ENCODE assay signal across 1 cellular context in the genomic region with DNA sequence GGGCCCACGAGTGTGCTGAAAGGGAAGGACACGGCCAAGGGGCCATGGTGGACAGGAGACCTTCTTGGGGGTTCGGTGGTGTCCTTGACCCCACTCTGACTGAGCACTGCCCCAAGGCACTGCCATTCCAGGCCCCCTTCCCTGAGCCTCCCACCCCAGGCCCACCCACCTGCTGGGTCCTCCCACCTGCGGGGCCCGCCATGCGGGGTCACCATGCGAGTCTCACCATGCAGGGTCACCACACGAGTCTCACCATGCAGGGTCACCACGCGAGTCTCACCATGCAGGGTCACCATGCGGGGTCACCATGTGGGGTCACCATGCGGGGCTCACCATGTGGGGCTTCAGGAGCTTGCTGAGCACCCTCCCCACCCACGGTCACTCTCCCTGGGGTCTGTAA.
TF ChIP-seq lines count a peak whose summit lies in the region.

No MANE protein-coding gene starts in this region.

TF ChIP-seq in H1, 55 proteins besides CTCF, POLR2A, EP300 and RAD21:
- no peak for TF ChIP-seq HDAC6 (IDR thresholded peaks at IDR 0.05; ENCODE audit: low read depth, low read length)
- no peak for TF ChIP-seq BCL11A (IDR thresholded peaks at IDR 0.05; ENCODE audit: low read depth in 2 of 2, low read length in 2 of 2)
- no peak for TF ChIP-seq RXRA (IDR thresholded peaks at IDR 0.05; ENCODE audit: insufficient read depth, low read depth, low read length)
- no peak for TF ChIP-seq GTF2F1 (IDR thresholded peaks at IDR 0.05; ENCODE audit: borderline replicate concordance, low read depth, low read length)
- TF ChIP-seq, protein P1, sequence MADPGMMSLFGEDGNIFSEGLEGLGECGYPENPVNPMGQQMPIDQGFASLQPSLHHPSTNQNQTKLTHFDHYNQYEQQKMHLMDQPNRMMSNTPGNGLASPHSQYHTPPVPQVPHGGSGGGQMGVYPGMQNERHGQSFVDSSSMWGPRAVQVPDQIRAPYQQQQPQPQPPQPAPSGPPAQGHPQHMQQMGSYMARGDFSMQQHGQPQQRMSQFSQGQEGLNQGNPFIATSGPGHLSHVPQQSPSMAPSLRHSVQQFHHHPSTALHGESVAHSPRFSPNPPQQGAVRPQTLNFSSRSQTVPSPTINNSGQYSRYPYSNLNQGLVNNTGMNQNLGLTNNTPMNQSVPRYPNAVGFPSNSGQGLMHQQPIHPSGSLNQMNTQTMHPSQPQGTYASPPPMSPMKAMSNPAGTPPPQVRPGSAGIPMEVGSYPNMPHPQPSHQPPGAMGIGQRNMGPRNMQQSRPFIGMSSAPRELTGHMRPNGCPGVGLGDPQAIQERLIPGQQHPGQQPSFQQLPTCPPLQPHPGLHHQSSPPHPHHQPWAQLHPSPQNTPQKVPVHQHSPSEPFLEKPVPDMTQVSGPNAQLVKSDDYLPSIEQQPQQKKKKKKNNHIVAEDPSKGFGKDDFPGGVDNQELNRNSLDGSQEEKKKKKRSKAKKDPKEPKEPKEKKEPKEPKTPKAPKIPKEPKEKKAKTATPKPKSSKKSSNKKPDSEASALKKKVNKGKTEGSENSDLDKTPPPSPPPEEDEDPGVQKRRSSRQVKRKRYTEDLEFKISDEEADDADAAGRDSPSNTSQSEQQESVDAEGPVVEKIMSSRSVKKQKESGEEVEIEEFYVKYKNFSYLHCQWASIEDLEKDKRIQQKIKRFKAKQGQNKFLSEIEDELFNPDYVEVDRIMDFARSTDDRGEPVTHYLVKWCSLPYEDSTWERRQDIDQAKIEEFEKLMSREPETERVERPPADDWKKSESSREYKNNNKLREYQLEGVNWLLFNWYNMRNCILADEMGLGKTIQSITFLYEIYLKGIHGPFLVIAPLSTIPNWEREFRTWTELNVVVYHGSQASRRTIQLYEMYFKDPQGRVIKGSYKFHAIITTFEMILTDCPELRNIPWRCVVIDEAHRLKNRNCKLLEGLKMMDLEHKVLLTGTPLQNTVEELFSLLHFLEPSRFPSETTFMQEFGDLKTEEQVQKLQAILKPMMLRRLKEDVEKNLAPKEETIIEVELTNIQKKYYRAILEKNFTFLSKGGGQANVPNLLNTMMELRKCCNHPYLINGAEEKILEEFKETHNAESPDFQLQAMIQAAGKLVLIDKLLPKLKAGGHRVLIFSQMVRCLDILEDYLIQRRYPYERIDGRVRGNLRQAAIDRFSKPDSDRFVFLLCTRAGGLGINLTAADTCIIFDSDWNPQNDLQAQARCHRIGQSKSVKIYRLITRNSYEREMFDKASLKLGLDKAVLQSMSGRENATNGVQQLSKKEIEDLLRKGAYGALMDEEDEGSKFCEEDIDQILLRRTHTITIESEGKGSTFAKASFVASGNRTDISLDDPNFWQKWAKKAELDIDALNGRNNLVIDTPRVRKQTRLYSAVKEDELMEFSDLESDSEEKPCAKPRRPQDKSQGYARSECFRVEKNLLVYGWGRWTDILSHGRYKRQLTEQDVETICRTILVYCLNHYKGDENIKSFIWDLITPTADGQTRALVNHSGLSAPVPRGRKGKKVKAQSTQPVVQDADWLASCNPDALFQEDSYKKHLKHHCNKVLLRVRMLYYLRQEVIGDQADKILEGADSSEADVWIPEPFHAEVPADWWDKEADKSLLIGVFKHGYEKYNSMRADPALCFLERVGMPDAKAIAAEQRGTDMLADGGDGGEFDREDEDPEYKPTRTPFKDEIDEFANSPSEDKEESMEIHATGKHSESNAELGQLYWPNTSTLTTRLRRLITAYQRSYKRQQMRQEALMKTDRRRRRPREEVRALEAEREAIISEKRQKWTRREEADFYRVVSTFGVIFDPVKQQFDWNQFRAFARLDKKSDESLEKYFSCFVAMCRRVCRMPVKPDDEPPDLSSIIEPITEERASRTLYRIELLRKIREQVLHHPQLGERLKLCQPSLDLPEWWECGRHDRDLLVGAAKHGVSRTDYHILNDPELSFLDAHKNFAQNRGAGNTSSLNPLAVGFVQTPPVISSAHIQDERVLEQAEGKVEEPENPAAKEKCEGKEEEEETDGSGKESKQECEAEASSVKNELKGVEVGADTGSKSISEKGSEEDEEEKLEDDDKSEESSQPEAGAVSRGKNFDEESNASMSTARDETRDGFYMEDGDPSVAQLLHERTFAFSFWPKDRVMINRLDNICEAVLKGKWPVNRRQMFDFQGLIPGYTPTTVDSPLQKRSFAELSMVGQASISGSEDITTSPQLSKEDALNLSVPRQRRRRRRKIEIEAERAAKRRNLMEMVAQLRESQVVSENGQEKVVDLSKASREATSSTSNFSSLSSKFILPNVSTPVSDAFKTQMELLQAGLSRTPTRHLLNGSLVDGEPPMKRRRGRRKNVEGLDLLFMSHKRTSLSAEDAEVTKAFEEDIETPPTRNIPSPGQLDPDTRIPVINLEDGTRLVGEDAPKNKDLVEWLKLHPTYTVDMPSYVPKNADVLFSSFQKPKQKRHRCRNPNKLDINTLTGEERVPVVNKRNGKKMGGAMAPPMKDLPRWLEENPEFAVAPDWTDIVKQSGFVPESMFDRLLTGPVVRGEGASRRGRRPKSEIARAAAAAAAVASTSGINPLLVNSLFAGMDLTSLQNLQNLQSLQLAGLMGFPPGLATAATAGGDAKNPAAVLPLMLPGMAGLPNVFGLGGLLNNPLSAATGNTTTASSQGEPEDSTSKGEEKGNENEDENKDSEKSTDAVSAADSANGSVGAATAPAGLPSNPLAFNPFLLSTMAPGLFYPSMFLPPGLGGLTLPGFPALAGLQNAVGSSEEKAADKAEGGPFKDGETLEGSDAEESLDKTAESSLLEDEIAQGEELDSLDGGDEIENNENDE (IDR thresholded peaks at IDR 0.05; ENCODE audit: insufficient replicate concordance, low read length) = no peak
- TF ChIP-seq POLR2AphosphoS5 (IDR thresholded peaks at IDR 0.05; ENCODE audit: low read depth, low read length) = no peak
- TF ChIP-seq EZH2 (IDR thresholded peaks at IDR 0.05; ENCODE audit: low read depth, low read length, severe bottlenecking) = no peak
- TF ChIP-seq JUN (IDR thresholded peaks at IDR 0.05; ENCODE audit: low read depth, low read length) = no peak
- no peak for TF ChIP-seq RBBP5 (IDR thresholded peaks at IDR 0.05; ENCODE audit: borderline replicate concordance, low read depth, low read length)
- no peak for TF ChIP-seq TEAD4 (IDR thresholded peaks at IDR 0.05; ENCODE audit: low read depth, low read length)
- no peak for TF ChIP-seq PHF8 (conservative IDR thresholded peaks at IDR 0.05; ENCODE audit: low read depth, low read length)
